ENCODE assay signal across 8 cellular contexts in the genomic region with DNA sequence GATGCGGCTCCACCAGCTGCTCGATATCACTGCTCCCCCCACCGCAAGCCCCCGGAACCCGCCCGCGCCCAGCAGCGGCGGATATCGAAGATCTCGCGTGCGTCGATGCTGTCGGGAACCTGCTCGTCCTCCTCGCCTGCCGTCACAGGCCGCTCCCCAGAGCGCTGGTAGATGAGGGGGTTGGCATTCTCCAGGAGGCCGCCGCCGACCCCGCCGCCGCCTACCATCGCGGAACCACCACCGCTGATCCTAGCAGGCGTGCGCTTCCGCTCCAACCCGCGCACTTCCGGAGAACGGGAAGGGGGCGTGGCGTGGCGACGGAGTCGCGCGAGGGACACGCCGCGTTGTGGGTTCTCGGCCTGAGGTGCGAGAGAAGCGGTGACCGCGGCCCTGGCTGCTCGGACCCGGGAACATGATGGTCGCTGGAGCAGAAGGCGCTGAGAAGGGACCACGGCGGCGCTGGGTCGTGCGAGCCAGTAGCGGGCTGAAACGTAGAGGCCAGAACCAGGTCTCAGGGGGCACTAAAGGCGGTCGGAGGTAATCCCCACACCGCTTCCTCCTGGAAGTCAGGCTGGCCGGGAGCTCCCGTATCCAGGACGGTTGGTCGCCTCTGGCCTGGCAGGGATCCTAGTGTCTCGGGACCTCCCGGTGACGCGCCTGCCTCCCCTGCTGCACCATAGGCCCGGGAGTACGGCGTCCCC. TPM values are rescaled to one million over a fixed set of nuclear protein-coding genes. Genes with fewer than 3 reads are reported as not detected.
A peak's percentile ranks its signal among the peaks of the same experiment; 100 is the strongest.
DNase-seq lines count a peak whose midpoint lies in the region; ATAC-seq and TF ChIP-seq lines count a peak whose summit lies in the region.

TSS of gene CIAO2B (minus strand) at position 265 of the 701 bp plus-strand sequence. CDS start at position 227, 38 bp downstream.

- TF ChIP-seq CTCF in DOHH2 (IDR thresholded peaks at IDR 0.05; ENCODE audit: low read depth, low read length, poor library complexity, severe bottlenecking) (no peak), fibroblast of the aortic adventitia (IDR thresholded peaks at IDR 0.05; ENCODE audit: insufficient read depth, low read length) (no peak), nephron progenitor cell (IDR thresholded peaks at IDR 0.05) (no peak)

- H3K9me3 ChIP-seq in DOHH2 (ENCODE audit: control insufficient read depth, insufficient read depth, low read length) (no peaks in the 10 kb centered on the region), KOPT-K1 (ENCODE audit: insufficient read depth, low read length, poor library complexity, severe bottlenecking) (no peaks in the 10 kb centered on the region)

- H3K36me3 Mint-ChIP-seq in nephron progenitor cell (ENCODE audit: low read depth) = peaks cover 12% of the 10 kb centered on the region
- H3K36me3 Mint-ChIP-seq in stimulated activated naive CD8-positive, alpha-beta T cell treated with anti-CD3 and anti-CD28 coated beads, Interleukin-15, Interleukin-2, amounts not matched to agents 100 ng/mL and 50 ng/mL, for 24 hours (ENCODE audit: low read depth) = peaks cover 33% of the 10 kb centered on the region

- H3K4me3 Mint-ChIP-seq in nephron progenitor cell = peak within 1 kb of the TSS; percentile 98
- peak within 1 kb of the TSS; percentile 91 for H3K4me3 Mint-ChIP-seq in stimulated activated naive CD8-positive, alpha-beta T cell treated with anti-CD3 and anti-CD28 coated beads, Interleukin-15, Interleukin-2, amounts not matched to agents 100 ng/mL and 50 ng/mL, for 24 hours

- H3K79me2 ChIP-seq in DOHH2 (ENCODE audit: control insufficient read depth, low read length) = peaks cover 40% of the 10 kb centered on the region

- peak within 1 kb of the TSS; percentile 84 for H3K4me3 ChIP-seq in DOHH2 (ENCODE audit: low read length)
- peak within 1 kb of the TSS; percentile 99 for H3K4me3 ChIP-seq in fibroblast of the aortic adventitia (ENCODE audit: low read depth, low read length)

- H3K27me3 ChIP-seq in DOHH2 (ENCODE audit: control insufficient read depth, low read length) = no peaks in the 10 kb centered on the region

- peaks cover 3% of the 10 kb centered on the region for H3K27me3 Mint-ChIP-seq in nephron progenitor cell (ENCODE audit: low read depth, poor library complexity)
- no peaks in the 10 kb centered on the region for H3K27me3 Mint-ChIP-seq in stimulated activated naive CD8-positive, alpha-beta T cell treated with anti-CD3 and anti-CD28 coated beads, Interleukin-15, Interleukin-2, amounts not matched to agents 100 ng/mL and 50 ng/mL, for 24 hours

- peaks cover 45% of the 10 kb centered on the region for H3K4me1 Mint-ChIP-seq in nephron progenitor cell
- peaks cover 47% of the 10 kb centered on the region for H3K4me1 Mint-ChIP-seq in stimulated activated naive CD8-positive, alpha-beta T cell treated with anti-CD3 and anti-CD28 coated beads, Interleukin-15, Interleukin-2, amounts not matched to agents 100 ng/mL and 50 ng/mL, for 24 hours (ENCODE audit: low read depth)

- no peaks in the 10 kb centered on the region for H3K9me2 ChIP-seq in DOHH2 (replicated peaks; ENCODE audit: control insufficient read depth, low read length)

- H3K27ac ChIP-seq in DOHH2 (ENCODE audit: low read depth, low read length) (peak within 1 kb of the TSS; percentile 38), KOPT-K1 (ENCODE audit: low read depth, low read length, poor library complexity, severe bottlenecking) (peak within 1 kb of the TSS; percentile 89)

- peak within 1 kb of the TSS; percentile 94 for H3K4me2 ChIP-seq in DOHH2 (ENCODE audit: low read length)

- DNase-seq in SHP77 (lab: John Stamatoyannopoulos, UW) (peak; percentile 67 to 79), fibroblast of the aortic adventitia (ENCODE audit: low read depth) (peak; percentile 77), nephron progenitor cell (peak; percentile 90)
- peak; percentile 96 for DNase-seq in activated effector memory CD4-positive, alpha-beta T cell treated with anti-CD3 and anti-CD28 coated beads, Interleukin-2, amount 50 U/mL, for 16 hours

- H3K27ac Mint-ChIP-seq in nephron progenitor cell = peak within 1 kb of the TSS; percentile 90
- peak within 1 kb of the TSS; percentile 94 for H3K27ac Mint-ChIP-seq in stimulated activated naive CD8-positive, alpha-beta T cell treated with anti-CD3 and anti-CD28 coated beads, Interleukin-15, Interleukin-2, amounts not matched to agents 100 ng/mL and 50 ng/mL, for 24 hours

- 0 out of 2 replicates have a peak, but pooled peaks cover 3% of the 10 kb centered on the region for H3F3A ChIP-seq in DOHH2 (ENCODE audit: control insufficient read depth, insufficient read depth)

- peaks cover 22% of the 10 kb centered on the region for H3K4me1 ChIP-seq in DOHH2 (ENCODE audit: control insufficient read depth, low read length)

- H3K9me3 Mint-ChIP-seq in nephron progenitor cell = no peaks in the 10 kb centered on the region
- no peaks in the 10 kb centered on the region for H3K9me3 Mint-ChIP-seq in stimulated activated naive CD8-positive, alpha-beta T cell treated with anti-CD3 and anti-CD28 coated beads, Interleukin-15, Interleukin-2, amounts not matched to agents 100 ng/mL and 50 ng/mL, for 24 hours

- H3K36me3 ChIP-seq in DOHH2 (ENCODE audit: control insufficient read depth, low read length) = peaks cover 22% of the 10 kb centered on the region
- H3K36me3 ChIP-seq in KOPT-K1 (ENCODE audit: insufficient read depth, low read length) = peaks cover 42% of the 10 kb centered on the region

- peaks cover 5% of the 10 kb centered on the region; the same call in 1 of the 2 replicates for H4K20me1 ChIP-seq in DOHH2 (ENCODE audit: control insufficient read depth, insufficient read depth, low read depth, low read length)

- ATAC-seq in GM21786 (IDR thresholded peaks at IDR 0.05; ENCODE audit: unreplicated experiment) = peak; percentile 77

RNA-seq across cellular contexts. Expression of gene CIAO2B, which starts in this region (rescaled TPM):
- total RNA-seq in fibroblast of the aortic adventitia (ENCODE audit: low replicate concordance) = 12.8 and 109 TPM in 2 replicates

Comparison
In these comparisons a context has a peak if more than half of its experiments do, and no peak if none do; other contexts are left out.
1. Peak in every context shown above with its lines: DNase-seq, ATAC-seq, H3K4me3 ChIP-seq and H3K27ac ChIP-seq.